In the genomic region with DNA sequence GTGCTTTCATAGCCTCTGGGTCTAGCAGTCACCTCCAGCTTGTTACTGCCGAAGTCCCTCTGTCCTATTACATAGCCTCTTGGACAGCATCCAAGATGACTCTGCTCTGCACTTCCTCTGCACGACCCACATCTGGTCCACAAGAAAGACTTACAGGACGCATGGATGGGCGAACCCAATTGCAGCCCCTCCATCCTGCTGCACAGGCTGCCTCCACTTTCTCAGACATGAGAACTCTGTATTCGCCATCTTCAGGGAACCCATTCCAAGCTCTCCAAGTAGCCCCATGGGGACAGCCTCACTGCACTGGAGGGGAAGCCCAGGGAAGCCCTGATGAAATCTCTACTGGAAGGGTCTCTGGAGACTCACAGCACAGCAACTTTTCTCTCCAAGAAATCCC, we compare ENCODE assay signal across 1 cellular context.
TF ChIP-seq lines count a peak whose summit lies in the region.

No MANE protein-coding gene starts in this region.

TF ChIP-seq in IMR-90, 13 proteins besides CTCF, POLR2A, EP300 and RAD21 (continued from another document):
- TF ChIP-seq MAZ (IDR thresholded peaks at IDR 0.05; ENCODE audit: borderline replicate concordance, low read depth, low read length) (no peak), FOS (IDR thresholded peaks at IDR 0.05; ENCODE audit: low read depth, low read length) (no peak), MXI1 (IDR thresholded peaks at IDR 0.05; ENCODE audit: borderline replicate concordance, low read depth, low read length) (no peak)
TF ChIP-seq in IMR-90: peak in this region for 0.
